Comparison of ENCODE assay signal across 1 cellular context in genomic region chr12:66048843-66049537, GRCh38.
A peak's percentile ranks its signal among the peaks of the same experiment; 100 is the strongest.
TF ChIP-seq lines count a peak whose summit lies in the region.

No MANE protein-coding gene starts in this region.

TF ChIP-seq in HepG2, 621 proteins besides CTCF, POLR2A, EP300 and RAD21 (continued from another document and continues in another):
- peak; percentile 95; the same call in 1 of the 2 replicates for TF ChIP-seq AHDC1 (CRISPR knock-in tag; IDR thresholded peaks at IDR 0.05; ENCODE audit: borderline replicate concordance)
- peak; percentile 67; the same call in 1 of the 2 replicates for TF ChIP-seq ZNF557 (CRISPR knock-in tag; IDR thresholded peaks at IDR 0.05)
- TF ChIP-seq TCF12 (IDR thresholded peaks at IDR 0.05), result no peak
- peak; percentile 76; the same call in 1 of the 2 replicates for TF ChIP-seq TCF12 (CRISPR knock-in tag; IDR thresholded peaks at IDR 0.05)
- peak; percentile 65 for TF ChIP-seq DMAP1 (CRISPR knock-in tag; IDR thresholded peaks at IDR 0.05)
- peak; percentile 88 for TF ChIP-seq ZNF317 (CRISPR knock-in tag; IDR thresholded peaks at IDR 0.05)
- peak; percentile 91; the same call in 1 of the 2 replicates for TF ChIP-seq ZSCAN29 (CRISPR knock-in tag; conservative IDR thresholded peaks at IDR 0.05)
- no peak for TF ChIP-seq ZNF136 (CRISPR knock-in tag; IDR thresholded peaks at IDR 0.05; ENCODE audit: low read depth)
- TF ChIP-seq ZFP91 (CRISPR knock-in tag; IDR thresholded peaks at IDR 0.05; ENCODE audit: borderline replicate concordance), result no peak
- TF ChIP-seq EEA1 (CRISPR knock-in tag; IDR thresholded peaks at IDR 0.05; ENCODE audit: borderline replicate concordance), result no peak
- peak; percentile 98 for TF ChIP-seq RCOR2 (CRISPR knock-in tag; IDR thresholded peaks at IDR 0.05)
- peak; percentile 59; the same call in 1 of the 2 replicates for TF ChIP-seq ZMAT3 (CRISPR knock-in tag; conservative IDR thresholded peaks at IDR 0.05)
- peak; percentile 65 for TF ChIP-seq HOXA5 (CRISPR knock-in tag; IDR thresholded peaks at IDR 0.05)
- TF ChIP-seq ADNP (CRISPR knock-in tag; IDR thresholded peaks at IDR 0.05), result no peak
- TF ChIP-seq HDAC1 (CRISPR knock-in tag; IDR thresholded peaks at IDR 0.05), result peak; percentile 74
- peak; percentile 4; the same call in 1 of the 2 replicates for TF ChIP-seq ESRRA (CRISPR knock-in tag; IDR thresholded peaks at IDR 0.05; ENCODE audit: low read depth)
- TF ChIP-seq ZNF609 (CRISPR knock-in tag; IDR thresholded peaks at IDR 0.05; ENCODE audit: borderline replicate concordance), result peak; percentile 91; the same call in 1 of the 2 replicates
- TF ChIP-seq ATF3 (CRISPR knock-in tag; IDR thresholded peaks at IDR 0.05), result peak; percentile 80
- TF ChIP-seq HNF4A (CRISPR knock-in tag; IDR thresholded peaks at IDR 0.05), result peak; percentile 89
- TF ChIP-seq SMAD9 (CRISPR knock-in tag; IDR thresholded peaks at IDR 0.05), result no peak
- TF ChIP-seq MLLT10 (CRISPR knock-in tag; IDR thresholded peaks at IDR 0.05), result no peak
- no peak for TF ChIP-seq ZBED4 (CRISPR knock-in tag; IDR thresholded peaks at IDR 0.05; ENCODE audit: borderline replicate concordance)
- no peak for TF ChIP-seq ZNF746 (CRISPR knock-in tag; IDR thresholded peaks at IDR 0.05)
- peak; percentile 67; the same call in 1 of the 2 replicates for TF ChIP-seq RORA (CRISPR knock-in tag; IDR thresholded peaks at IDR 0.05)
- TF ChIP-seq ZNF543 (CRISPR knock-in tag; IDR thresholded peaks at IDR 0.05), result 0 out of 2 replicates have a peak, but pooled peaks have one; percentile 47
- TF ChIP-seq ZNF646 (CRISPR knock-in tag; IDR thresholded peaks at IDR 0.05), result no peak; the same call in 1 of the 2 replicates
- TF ChIP-seq ZNF124 (CRISPR knock-in tag; IDR thresholded peaks at IDR 0.05), result peak; percentile 85; the same call in 1 of the 2 replicates
- TF ChIP-seq KLF16 (CRISPR knock-in tag; IDR thresholded peaks at IDR 0.05), result peak in 1 of 2 experiments; percentile 91; a peak in 1 of 4 replicates
- TF ChIP-seq ZNF362 (CRISPR knock-in tag; IDR thresholded peaks at IDR 0.05; ENCODE audit: borderline replicate concordance), result peak; percentile 82
- TF ChIP-seq ZFX (CRISPR knock-in tag; IDR thresholded peaks at IDR 0.05; ENCODE audit: low read depth), result no peak
